ENCODE assay signal across 18 cellular contexts in the genomic region with DNA sequence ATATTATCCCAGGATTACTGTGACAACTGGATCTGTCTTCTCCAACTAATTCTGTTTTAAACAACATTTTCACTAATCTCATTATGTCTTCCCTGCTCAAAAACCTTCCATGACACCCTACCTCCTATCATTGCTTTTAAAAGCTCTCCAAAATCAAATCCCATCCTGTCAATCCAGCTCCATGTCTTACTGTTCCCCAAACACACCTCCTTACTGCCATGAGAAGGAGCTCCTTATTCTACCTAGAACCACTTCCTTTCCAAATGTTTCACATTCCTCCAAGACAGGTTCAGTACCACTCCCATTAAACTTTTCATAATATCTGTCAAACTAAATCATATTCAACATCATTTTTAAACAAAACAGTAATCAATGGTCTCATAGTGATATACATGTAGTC.
DNase-seq lines count a peak whose midpoint lies in the region; ATAC-seq and TF ChIP-seq lines count a peak whose summit lies in the region.
"Had no signal": no experiment of that assay in that cellular context is flagged by ENCODE, and none has a peak within 500 bp of the region (broad histone marks: within the 10 kb centered on the region; RNA-seq: fewer than 3 reads in every experiment).

No MANE protein-coding gene starts in this region.

- H3K36me3 ChIP-seq in GM23338 (ENCODE audit: insufficient read depth): no peaks in the 10 kb centered on the region
- no peaks in the 10 kb centered on the region for H3K36me3 ChIP-seq in SK-N-SH (replicated peaks in 1 of 2; ENCODE audit: control insufficient read depth in 1 of 2, insufficient read depth in 2 of 2, low read length in 1 of 2)
- no peaks in the 10 kb centered on the region for H3K36me3 ChIP-seq in heart left ventricle
- H3K36me3 ChIP-seq: sigmoid colon, tibial artery had no signal

- H3K9me3 ChIP-seq in SK-N-SH: no peaks in the 10 kb centered on the region
- H3K9me3 ChIP-seq in heart left ventricle: no peaks in the 10 kb centered on the region
- H3K9me3 ChIP-seq: sigmoid colon, tibial artery had no signal

- no peak overlapping the region for H3K27ac Mint-ChIP-seq in GM23338
- H3K27ac Mint-ChIP-seq in neural crest cell (ENCODE audit: unreplicated experiment): no peak overlapping the region
- H3K27ac Mint-ChIP-seq: activated CD8-positive, alpha-beta T cell treated with anti-CD3 and anti-CD28 coated beads, Interleukin-2, amount 10 ng/mL, durations not matched to agents 7 days and 5 days; activated T-helper 17 cell treated with anti-CD3 and anti-CD28 coated beads, Interleukin-2, amount 50 U/mL, for 72 hours; HFFc6 had no signal

- H3K4me2 ChIP-seq in GM23338 (peak overlapping the region; percentile 97; the same call in 1 of the 2 replicates), SK-N-SH (no peak overlapping the region)

- TF ChIP-seq EP300 in SK-N-SH (IDR thresholded peaks at IDR 0.05; ENCODE audit: borderline replicate concordance in 1 of 2, low read depth in 1 of 2, low read length in 1 of 2): no peak

- H4K20me1 ChIP-seq in GM23338 (replicated peaks; ENCODE audit: insufficient read depth): no peaks in the 10 kb centered on the region
- H4K20me1 ChIP-seq in SK-N-SH (ENCODE audit: insufficient read depth): no peaks in the 10 kb centered on the region

- CTCF ChIA-PET in SK-N-SH (lab: Yijun Ruan, JAX): interaction anchor here (1.0 kb wide), 1 partner anchor 33 kb away, joined by 3 read pairs; no protein-coding TSS in a partner anchor

- H3K9ac ChIP-seq in SK-N-SH: no peak overlapping the region

- no peak overlapping the region for H2AFZ ChIP-seq in GM23338
- H2AFZ ChIP-seq in SK-N-SH (ENCODE audit: low read depth): no peak overlapping the region

- POLR2A ChIA-PET in SK-N-SH (lab: Yijun Ruan, JAX): no interaction called here

- H3K9me3 Mint-ChIP-seq in GM23338 (no peaks in the 10 kb centered on the region), neural crest cell (no peaks in the 10 kb centered on the region)
- H3K9me3 Mint-ChIP-seq: activated T-helper 17 cell treated with anti-CD3 and anti-CD28 coated beads, Interleukin-2, amount 50 U/mL, for 72 hours; HFFc6 had no signal

- H3K36me3 Mint-ChIP-seq in GM23338 (ENCODE audit: low read depth) (no peaks in the 10 kb centered on the region), neural crest cell (ENCODE audit: low read depth) (no peaks in the 10 kb centered on the region)

- H3K4me1 Mint-ChIP-seq in GM23338 (peaks cover 39% of the 10 kb centered on the region), neural crest cell (peaks cover 26% of the 10 kb centered on the region)

- DNase-seq in GM23338 (ENCODE audit: low spot score) (peak; percentile 91), NCI-H460 (ENCODE audit: extremely low read depth, low read depth) (peak; percentile 15), neural crest cell (ENCODE audit: low read depth, low spot score) (peak; percentile 15), SK-N-SH (no peak), heart left ventricle (no peak), left colon (no peak)
- no peak for DNase-seq in activated CD4-positive, alpha-beta T cell treated with anti-CD3 and anti-CD28 coated beads for 1 hour
- DNase-seq: activated CD8-positive, alpha-beta T cell treated with anti-CD3 and anti-CD28 coated beads, Interleukin-2, amount 10 ng/mL, durations not matched to agents 7 days and 5 days; DND-41; HFFc6; IMR-90; mesenchymal stem cell; NCI-H1105; NCI-H345; sigmoid colon; tibial artery had no signal

- TF ChIP-seq RAD21 in SK-N-SH (IDR thresholded peaks at IDR 0.05; ENCODE audit: low read length): no peak

- ATAC-seq in GM23338: no peak
- no peak for ATAC-seq in heart left ventricle
- no peak for ATAC-seq in left colon
- ATAC-seq: activated CD8-positive, alpha-beta T cell treated with anti-CD3 and anti-CD28 coated beads, Interleukin-2, amount 10 ng/mL, durations not matched to agents 7 days and 5 days; activated T-helper 17 cell treated with anti-CD3 and anti-CD28 coated beads, Interleukin-2, amount 50 U/mL, for 72 hours had no signal

- peaks cover 34% of the 10 kb centered on the region for H3K27me3 ChIP-seq in GM23338 (ENCODE audit: insufficient read depth)
- peaks cover 17% of the 10 kb centered on the region for H3K27me3 ChIP-seq in SK-N-SH (ENCODE audit: insufficient read depth)
- H3K27me3 ChIP-seq in heart left ventricle: peaks cover 3 to 28% (median 16%) of the 10 kb centered on the region in 9 donors
- H3K27me3 ChIP-seq: sigmoid colon had no signal

- H3K79me2 ChIP-seq in GM23338 (replicated peaks; ENCODE audit: insufficient read depth) (no peaks in the 10 kb centered on the region), SK-N-SH (ENCODE audit: insufficient read depth) (no peaks in the 10 kb centered on the region)

- no peak for TF ChIP-seq POLR2A in heart left ventricle (IDR thresholded peaks at IDR 0.05)

- H3F3A ChIP-seq in GM23338 (replicated peaks; ENCODE audit: low read depth) (no peaks in the 10 kb centered on the region), SK-N-SH (replicated peaks; ENCODE audit: insufficient read depth) (no peaks in the 10 kb centered on the region)

- no peak overlapping the region for H3K27ac ChIP-seq in GM23338 (ENCODE audit: low read depth)
- peak overlapping the region; percentile 65 for H3K27ac ChIP-seq in cingulate gyrus (ENCODE audit: low read depth, low read length)
- no peak overlapping the region for H3K27ac ChIP-seq in SK-N-SH (ENCODE audit: low read depth in 2 of 2, low read length in 1 of 2)
- H3K27ac ChIP-seq in heart left ventricle: no peak overlapping the region
- H3K27ac ChIP-seq: tibial artery had no signal

- TF ChIP-seq CTCF in GM23338 (conservative IDR thresholded peaks at IDR 0.05; ENCODE audit: low read depth in 2 of 2) (no peak), neural crest cell (conservative IDR thresholded peaks at IDR 0.05) (no peak), SK-N-SH (IDR thresholded peaks at IDR 0.05) (no peak), heart left ventricle (IDR thresholded peaks at IDR 0.05) (no peak)

- H3K4me1 ChIP-seq in GM23338 (ENCODE audit: insufficient read depth): peaks cover 29% of the 10 kb centered on the region
- peaks cover 0 to 10% of the 10 kb centered on the region in 2 experiments; a peak in 1 of 4 replicates for H3K4me1 ChIP-seq in SK-N-SH (ENCODE audit: control insufficient read depth in 1 of 2, insufficient read depth in 2 of 2, low read depth in 1 of 2, low read length in 1 of 2)
- peaks cover 0 to 20% (median 4%) of the 10 kb centered on the region in 12 donors for H3K4me1 ChIP-seq in heart left ventricle

- H3K9me2 ChIP-seq in GM23338 (ENCODE audit: insufficient read depth): no peaks in the 10 kb centered on the region
- H3K9me2 ChIP-seq in SK-N-SH: no peaks in the 10 kb centered on the region

- intact Hi-C loops in heart left ventricle (cut with DNase I) (no loop called here), left colon (cut with DNase I, micrococcal nuclease) (no loop called here)

- H3K4me3 Mint-ChIP-seq in GM23338 (no peak overlapping the region), neural crest cell (no peak overlapping the region)
- H3K4me3 Mint-ChIP-seq: activated CD8-positive, alpha-beta T cell treated with anti-CD3 and anti-CD28 coated beads, Interleukin-2, amount 10 ng/mL, durations not matched to agents 7 days and 5 days; activated T-helper 17 cell treated with anti-CD3 and anti-CD28 coated beads, Interleukin-2, amount 50 U/mL, for 72 hours; HFFc6 had no signal

- H3K4me3 ChIP-seq in GM23338: no peak overlapping the region
- H3K4me3 ChIP-seq in SK-N-SH (ENCODE audit: low read depth in 2 of 2, low read length in 1 of 2): no peak overlapping the region
- H3K4me3 ChIP-seq in heart left ventricle: no peak overlapping the region
- H3K4me3 ChIP-seq: sigmoid colon, tibial artery had no signal

- H3K27me3 Mint-ChIP-seq in GM23338 (ENCODE audit: insufficient read depth, low read depth, poor library complexity): peaks cover 15% of the 10 kb centered on the region
- peaks cover 9% of the 10 kb centered on the region for H3K27me3 Mint-ChIP-seq in neural crest cell (ENCODE audit: low read depth)

TF ChIP-seq in GM23338, 12 proteins besides CTCF, POLR2A, EP300 and RAD21 (continues in another document):
- TF ChIP-seq EZH2phosphoT487 (IDR thresholded peaks at IDR 0.05; ENCODE audit: unreplicated experiment) (no peak), ZNF114 (CRISPR knock-in tag; IDR thresholded peaks at IDR 0.05) (no peak)

TF ChIP-seq in SK-N-SH, 30 proteins besides CTCF, POLR2A, EP300 and RAD21:
- TF ChIP-seq RCOR1 (IDR thresholded peaks at IDR 0.05; ENCODE audit: low read length): no peak
- no peak for TF ChIP-seq GATA2 (CRISPR knock-in tag; IDR thresholded peaks at IDR 0.05)
- no peak for TF ChIP-seq MXI1 (IDR thresholded peaks at IDR 0.05; ENCODE audit: low read depth, low read length)
- no peak for TF ChIP-seq ELF1 (IDR thresholded peaks at IDR 0.05)
- TF ChIP-seq JUND (IDR thresholded peaks at IDR 0.05): no peak
- no peak for TF ChIP-seq RFX5 (IDR thresholded peaks at IDR 0.05; ENCODE audit: low read length)
- TF ChIP-seq FOXM1 (IDR thresholded peaks at IDR 0.05; ENCODE audit: low read depth): no peak
- no peak for TF ChIP-seq TCF12 (IDR thresholded peaks at IDR 0.05)
- no peak for TF ChIP-seq POLR2AphosphoS5 (IDR thresholded peaks at IDR 0.05; ENCODE audit: low read depth, low read length)
- TF ChIP-seq YY1 (IDR thresholded peaks at IDR 0.05; ENCODE audit: low read depth): no peak
- TF ChIP-seq USF2 (IDR thresholded peaks at IDR 0.05; ENCODE audit: borderline replicate concordance, low read depth, low read length): no peak
- no peak for TF ChIP-seq MEF2A (IDR thresholded peaks at IDR 0.05; ENCODE audit: borderline replicate concordance, low read depth)

Comparison
In these comparisons a context has a peak if more than half of its experiments do, and no peak if none do; other contexts are left out.
1. DNase-seq: peak in GM23338 (single experiment), NCI-H460 (single experiment) and neural crest cell (single experiment); none in SK-N-SH (single experiment), activated CD4-positive, alpha-beta T cell treated with anti-CD3 and anti-CD28 coated beads for 1 hour (single experiment), heart left ventricle (0 of 5) and left colon (0 of 2).